In the genomic region with DNA sequence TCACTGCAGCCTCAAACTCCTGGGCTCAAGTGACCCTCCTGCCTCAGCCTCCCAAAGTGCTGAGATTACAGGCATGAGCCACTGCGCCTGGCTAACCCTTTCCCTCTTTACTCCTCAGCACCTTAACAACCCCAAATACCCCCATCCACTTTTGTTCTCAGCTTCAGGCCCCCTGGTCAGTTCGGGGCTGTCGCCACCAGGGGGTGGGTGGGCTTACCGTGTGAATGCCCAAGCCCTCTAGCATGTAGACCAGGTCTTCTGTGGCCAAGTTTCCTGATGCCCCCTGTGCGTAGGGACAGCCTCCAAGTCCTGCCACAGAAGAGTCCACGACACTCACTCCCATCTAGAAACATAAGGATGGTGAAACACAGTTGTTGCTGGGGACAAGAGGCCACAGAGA, we compare ENCODE assay signal across 2 cellular contexts.
TF ChIP-seq lines count a peak whose summit lies in the region.

No MANE protein-coding gene starts in this region.

TF ChIP-seq in SK-N-SH, 30 proteins besides CTCF, POLR2A, EP300 and RAD21:
- peak; percentile 13; the same call in 1 of the 2 replicates for TF ChIP-seq SMC3 (IDR thresholded peaks at IDR 0.05; ENCODE audit: low read depth, low read length)
- TF ChIP-seq, protein P1, sequence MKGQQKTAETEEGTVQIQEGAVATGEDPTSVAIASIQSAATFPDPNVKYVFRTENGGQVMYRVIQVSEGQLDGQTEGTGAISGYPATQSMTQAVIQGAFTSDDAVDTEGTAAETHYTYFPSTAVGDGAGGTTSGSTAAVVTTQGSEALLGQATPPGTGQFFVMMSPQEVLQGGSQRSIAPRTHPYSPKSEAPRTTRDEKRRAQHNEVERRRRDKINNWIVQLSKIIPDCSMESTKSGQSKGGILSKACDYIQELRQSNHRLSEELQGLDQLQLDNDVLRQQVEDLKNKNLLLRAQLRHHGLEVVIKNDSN (IDR thresholded peaks at IDR 0.05; ENCODE audit: borderline replicate concordance, low read depth), result no peak
- TF ChIP-seq RFX5 (IDR thresholded peaks at IDR 0.05; ENCODE audit: low read length), result no peak
- no peak for TF ChIP-seq FOXM1 (IDR thresholded peaks at IDR 0.05; ENCODE audit: low read depth)
- TF ChIP-seq TAF1 (IDR thresholded peaks at IDR 0.05; ENCODE audit: borderline replicate concordance, low read depth, low read length), result no peak
- TF ChIP-seq, protein P2, sequence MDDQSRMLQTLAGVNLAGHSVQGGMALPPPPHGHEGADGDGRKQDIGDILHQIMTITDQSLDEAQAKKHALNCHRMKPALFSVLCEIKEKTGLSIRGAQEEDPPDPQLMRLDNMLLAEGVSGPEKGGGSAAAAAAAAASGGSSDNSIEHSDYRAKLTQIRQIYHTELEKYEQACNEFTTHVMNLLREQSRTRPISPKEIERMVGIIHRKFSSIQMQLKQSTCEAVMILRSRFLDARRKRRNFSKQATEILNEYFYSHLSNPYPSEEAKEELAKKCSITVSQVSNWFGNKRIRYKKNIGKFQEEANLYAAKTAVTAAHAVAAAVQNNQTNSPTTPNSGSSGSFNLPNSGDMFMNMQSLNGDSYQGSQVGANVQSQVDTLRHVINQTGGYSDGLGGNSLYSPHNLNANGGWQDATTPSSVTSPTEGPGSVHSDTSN (IDR thresholded peaks at IDR 0.05), result no peak

TF ChIP-seq in SK-N-SH treated with all-trans-retinoic acid at 6 μM for 48 hours, 23 proteins besides CTCF, POLR2A, EP300 and RAD21:
- TF ChIP-seq ZC3H10 (CRISPR knock-in tag; IDR thresholded peaks at IDR 0.05) (no peak), ZNF565 (CRISPR knock-in tag; conservative IDR thresholded peaks at IDR 0.05; ENCODE audit: low read depth) (no peak), ZNF70 (CRISPR knock-in tag; IDR thresholded peaks at IDR 0.05) (no peak), PPARA (CRISPR knock-in tag; IDR thresholded peaks at IDR 0.05; ENCODE audit: borderline replicate concordance) (no peak), ZFP3 (CRISPR knock-in tag; IDR thresholded peaks at IDR 0.05) (no peak), ZNF8 (CRISPR knock-in tag; IDR thresholded peaks at IDR 0.05) (no peak), SNAI2 (CRISPR knock-in tag; IDR thresholded peaks at IDR 0.05) (no peak), ARNTL (CRISPR knock-in tag; IDR thresholded peaks at IDR 0.05; ENCODE audit: borderline replicate concordance, low read depth) (no peak), CSDC2 (CRISPR knock-in tag; IDR thresholded peaks at IDR 0.05) (no peak)
- TF ChIP-seq, protein P3, sequence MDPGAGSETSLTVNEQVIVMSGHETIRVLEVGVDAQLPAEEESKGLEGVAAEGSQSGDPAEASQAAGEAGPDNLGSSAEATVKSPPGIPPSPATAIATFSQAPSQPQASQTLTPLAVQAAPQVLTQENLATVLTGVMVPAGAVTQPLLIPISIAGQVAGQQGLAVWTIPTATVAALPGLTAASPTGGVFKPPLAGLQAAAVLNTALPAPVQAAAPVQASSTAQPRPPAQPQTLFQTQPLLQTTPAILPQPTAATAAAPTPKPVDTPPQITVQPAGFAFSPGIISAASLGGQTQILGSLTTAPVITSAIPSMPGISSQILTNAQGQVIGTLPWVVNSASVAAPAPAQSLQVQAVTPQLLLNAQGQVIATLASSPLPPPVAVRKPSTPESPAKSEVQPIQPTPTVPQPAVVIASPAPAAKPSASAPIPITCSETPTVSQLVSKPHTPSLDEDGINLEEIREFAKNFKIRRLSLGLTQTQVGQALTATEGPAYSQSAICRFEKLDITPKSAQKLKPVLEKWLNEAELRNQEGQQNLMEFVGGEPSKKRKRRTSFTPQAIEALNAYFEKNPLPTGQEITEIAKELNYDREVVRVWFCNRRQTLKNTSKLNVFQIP (CRISPR knock-in tag; IDR thresholded peaks at IDR 0.05; ENCODE audit: borderline replicate concordance, low read depth), result no peak
- TF ChIP-seq, protein P4, sequence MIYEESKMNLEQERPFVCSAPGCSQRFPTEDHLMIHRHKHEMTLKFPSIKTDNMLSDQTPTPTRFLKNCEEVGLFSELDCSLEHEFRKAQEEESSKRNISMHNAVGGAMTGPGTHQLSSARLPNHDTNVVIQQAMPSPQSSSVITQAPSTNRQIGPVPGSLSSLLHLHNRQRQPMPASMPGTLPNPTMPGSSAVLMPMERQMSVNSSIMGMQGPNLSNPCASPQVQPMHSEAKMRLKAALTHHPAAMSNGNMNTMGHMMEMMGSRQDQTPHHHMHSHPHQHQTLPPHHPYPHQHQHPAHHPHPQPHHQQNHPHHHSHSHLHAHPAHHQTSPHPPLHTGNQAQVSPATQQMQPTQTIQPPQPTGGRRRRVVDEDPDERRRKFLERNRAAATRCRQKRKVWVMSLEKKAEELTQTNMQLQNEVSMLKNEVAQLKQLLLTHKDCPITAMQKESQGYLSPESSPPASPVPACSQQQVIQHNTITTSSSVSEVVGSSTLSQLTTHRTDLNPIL (CRISPR knock-in tag; IDR thresholded peaks at IDR 0.05; ENCODE audit: low read depth), result no peak
